10 cellular contexts compared by ENCODE assay signal in the genomic region with DNA sequence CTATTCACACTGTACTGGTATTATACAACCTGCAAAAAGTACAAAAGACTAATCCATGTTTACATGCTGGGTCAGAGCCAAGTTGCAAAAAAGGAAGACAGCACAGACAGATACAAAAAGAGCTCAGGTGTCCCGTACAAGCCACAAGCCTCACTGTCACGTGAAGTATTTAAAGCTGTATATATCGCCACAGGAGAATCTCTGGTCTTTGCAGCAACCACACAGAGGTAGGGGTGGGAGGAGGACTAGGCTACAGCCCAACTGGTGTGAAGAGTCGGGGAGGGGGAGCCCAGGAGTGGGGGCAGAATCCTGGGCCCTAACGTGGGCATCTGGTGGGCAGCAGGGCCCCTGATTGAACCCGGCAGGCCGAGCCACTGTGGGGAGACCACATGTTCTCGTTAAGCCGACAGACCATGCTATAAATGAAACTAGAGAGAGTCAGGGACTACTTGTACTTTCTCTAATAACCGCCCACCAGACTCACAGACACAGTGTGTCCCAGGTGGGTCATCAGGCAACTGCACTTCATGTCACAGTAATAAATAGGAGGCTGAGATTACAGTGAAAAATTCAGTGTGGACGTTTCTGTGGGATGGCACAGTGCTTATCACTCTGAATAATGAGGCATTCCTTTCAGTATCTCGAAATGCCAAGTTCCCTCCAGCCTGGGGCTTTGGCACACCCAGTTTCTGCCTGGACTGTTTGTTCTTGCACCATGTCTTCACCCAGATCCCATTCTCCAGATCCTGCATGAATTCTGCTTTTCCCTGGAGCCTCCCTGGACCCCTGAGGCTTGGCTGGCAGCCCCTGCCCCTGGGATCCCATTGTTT.
A peak's percentile ranks its signal among the peaks of the same experiment; 100 is the strongest.
DNase-seq lines count a peak whose midpoint lies in the region; ATAC-seq and TF ChIP-seq lines count a peak whose summit lies in the region.
"Had no signal": no experiment of that assay in that cellular context is flagged by ENCODE, and none has a peak within 500 bp of the region (broad histone marks: within the 10 kb centered on the region; RNA-seq: fewer than 3 reads in every experiment).

No MANE protein-coding gene starts in this region.

- H3K4me1 ChIP-seq in psoas muscle: peaks cover 6% of the 10 kb centered on the region
- H3K4me1 ChIP-seq in CD8-positive, alpha-beta memory T cell (ENCODE audit: insufficient read depth, low read length): no peaks in the 10 kb centered on the region

- H3K4me3 ChIP-seq in psoas muscle: no peak overlapping the region
- no peak overlapping the region for H3K4me3 ChIP-seq in CD8-positive, alpha-beta memory T cell (ENCODE audit: low read length)

- intact Hi-C loops in psoas muscle (cut with DNase I): no loop called here

- POLR2A ChIA-PET in GM10248 (lab: Yijun Ruan, JAX): no interaction called here
- POLR2A ChIA-PET in CD8-positive, alpha-beta memory T cell (lab: Charles Lee): no interaction called here

- H3K27me3 Mint-ChIP-seq in CD8-positive, alpha-beta memory T cell: peaks cover 17 to 30% of the 10 kb centered on the region in 2 donors

- H3K9me3 ChIP-seq in psoas muscle: no peaks in the 10 kb centered on the region
- no peaks in the 10 kb centered on the region for H3K9me3 ChIP-seq in CD8-positive, alpha-beta memory T cell (ENCODE audit: low read length)

- TF ChIP-seq CTCF in GM10248 (IDR thresholded peaks at IDR 0.05; ENCODE audit: control extremely low read depth, extremely low read depth, low read depth, missing control alignments) (no peak), psoas muscle (IDR thresholded peaks at IDR 0.05) (no peak), GM13977 (IDR thresholded peaks at IDR 0.05; ENCODE audit: extremely low read depth, insufficient read depth, missing control alignments) (no peak)

- DNase-seq in GM10248 (ENCODE audit: extremely low spot score) (peak; percentile 17), NCI-H524 treated with DMSO at 0.1 percent for 48 hours (lab: John Stamatoyannopoulos, UW) (peak; percentile 39), foreskin melanocyte (peak; percentile 27), psoas muscle (no peak), iPS-NIHi11 (ENCODE audit: low spot score) (no peak), GM13977 (ENCODE audit: low spot score) (no peak)
- no peak for DNase-seq in activated CD4-positive, CD25-positive, alpha-beta regulatory T cell treated with anti-CD3 and anti-CD28 coated beads, Interleukin-2, amount 50 U/mL, for 72 hours
- DNase-seq in CD8-positive, alpha-beta memory T cell: no peak
- DNase-seq: COR-L47, NCI-H2029 treated with DMSO at 0.1 percent for 48 hours had no signal

- 21 to 33% (median 30%) methylated on average over 12 of the region's 12 CpGs for WGBS in psoas muscle, 3 donors

- no peaks in the 10 kb centered on the region for H3K36me3 Mint-ChIP-seq in CD8-positive, alpha-beta memory T cell

- no peaks in the 10 kb centered on the region for H3K36me3 ChIP-seq in psoas muscle (ENCODE audit: insufficient read depth in 1 of 2, low read depth in 1 of 2)
- H3K36me3 ChIP-seq in CD8-positive, alpha-beta memory T cell (ENCODE audit: insufficient read depth, low read length): no peaks in the 10 kb centered on the region

- peaks cover 0 to 9% (median 8%) of the 10 kb centered on the region in 3 donors for H3K4me1 Mint-ChIP-seq in CD8-positive, alpha-beta memory T cell

- peak; percentile 7 to 77 (median 55) for ATAC-seq in psoas muscle

- in situ Hi-C loops in GM13977 (cut with MboI; ENCODE audit: low pct_unique_long_range_greater_than_20kb, low sequenced_read_pairs, unreplicated experiment): no loop called here

- no peak overlapping the region for H3K27ac Mint-ChIP-seq in CD8-positive, alpha-beta memory T cell

- H3K9me3 Mint-ChIP-seq in CD8-positive, alpha-beta memory T cell: peaks cover 0 to 10% (median 2%) of the 10 kb centered on the region in 5 donors

- peak overlapping the region in 2 of 7 donors; percentile 17 to 29 for H3K4me3 Mint-ChIP-seq in CD8-positive, alpha-beta memory T cell

- no peaks in the 10 kb centered on the region for H3K27me3 ChIP-seq in psoas muscle (ENCODE audit: insufficient read depth in 3 of 3, low read length in 2 of 3)
- no peaks in the 10 kb centered on the region for H3K27me3 ChIP-seq in CD8-positive, alpha-beta memory T cell (ENCODE audit: insufficient read depth, low read length, poor library complexity, severe bottlenecking)

- CTCF ChIA-PET in GM10248 (lab: Yijun Ruan, JAX): no interaction called here
- CTCF ChIA-PET in CD8-positive, alpha-beta memory T cell (lab: Charles Lee): no interaction called here

- peak overlapping the region; percentile 33 for H3K27ac ChIP-seq in psoas muscle
- no peak overlapping the region for H3K27ac ChIP-seq in CD8-positive, alpha-beta memory T cell (ENCODE audit: low read depth, low read length)

Comparison
In these comparisons a context has a peak if more than half of its experiments do, and no peak if none do; other contexts are left out.
1. DNase-seq: peak in GM10248 (single experiment), NCI-H524 treated with DMSO at 0.1 percent for 48 hours (single experiment) and foreskin melanocyte (single experiment); none in psoas muscle (0 of 2), activated CD4-positive, CD25-positive, alpha-beta regulatory T cell treated with anti-CD3 and anti-CD28 coated beads, Interleukin-2, amount 50 U/mL, for 72 hours (single experiment), iPS-NIHi11 (single experiment), GM13977 (single experiment) and CD8-positive, alpha-beta memory T cell (0 of 5).